1 cellular context compared by ENCODE assay signal in the genomic region with DNA sequence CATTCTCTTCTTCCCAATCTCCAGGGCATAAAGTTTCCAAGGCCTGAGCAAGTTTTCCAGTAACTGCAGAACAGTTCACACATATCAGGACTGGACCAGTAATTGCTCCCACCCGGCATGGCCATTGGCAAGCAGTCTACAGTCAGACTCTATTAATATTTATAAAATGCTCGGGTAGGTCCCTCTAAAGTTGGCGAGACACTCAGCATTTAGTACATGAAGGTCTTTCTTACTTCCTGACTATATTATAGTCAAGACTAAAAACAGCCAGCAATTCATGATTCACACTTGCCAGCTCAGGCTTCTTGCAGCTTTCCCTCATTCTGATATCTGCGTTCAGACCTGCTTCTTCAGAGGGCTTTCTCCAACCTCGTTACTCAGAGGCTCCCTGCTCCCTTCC.
TF ChIP-seq lines count a peak whose summit lies in the region.

No MANE protein-coding gene starts in this region.

TF ChIP-seq in A549, 52 proteins besides CTCF, POLR2A, EP300 and RAD21 (continued from another document):
- TF ChIP-seq, protein P1, sequence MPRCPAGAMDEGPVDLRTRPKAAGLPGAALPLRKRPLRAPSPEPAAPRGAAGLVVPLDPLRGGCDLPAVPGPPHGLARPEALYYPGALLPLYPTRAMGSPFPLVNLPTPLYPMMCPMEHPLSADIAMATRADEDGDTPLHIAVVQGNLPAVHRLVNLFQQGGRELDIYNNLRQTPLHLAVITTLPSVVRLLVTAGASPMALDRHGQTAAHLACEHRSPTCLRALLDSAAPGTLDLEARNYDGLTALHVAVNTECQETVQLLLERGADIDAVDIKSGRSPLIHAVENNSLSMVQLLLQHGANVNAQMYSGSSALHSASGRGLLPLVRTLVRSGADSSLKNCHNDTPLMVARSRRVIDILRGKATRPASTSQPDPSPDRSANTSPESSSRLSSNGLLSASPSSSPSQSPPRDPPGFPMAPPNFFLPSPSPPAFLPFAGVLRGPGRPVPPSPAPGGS (IDR thresholded peaks at IDR 0.05): no peak
- TF ChIP-seq JUN (IDR thresholded peaks at IDR 0.05): no peak
- TF ChIP-seq CEBPB (IDR thresholded peaks at IDR 0.05): no peak
- no peak for TF ChIP-seq CHD2 (IDR thresholded peaks at IDR 0.05; ENCODE audit: low read length, partially characterized antibody)
- no peak for TF ChIP-seq E2F6 (IDR thresholded peaks at IDR 0.05; ENCODE audit: borderline replicate concordance, low read depth)
- TF ChIP-seq HOXA7 (CRISPR knock-in tag; IDR thresholded peaks at IDR 0.05): no peak
